20 cellular contexts compared by ENCODE assay signal in genomic region chr21:33124879-33125278, GRCh38. TPM values are rescaled to one million over a fixed set of nuclear protein-coding genes. Genes with fewer than 3 reads are reported as not detected.
"Had no signal": no experiment of that assay in that cellular context is flagged by ENCODE, and none has a peak within 500 bp of the region (broad histone marks: within the 10 kb centered on the region; RNA-seq: fewer than 3 reads in every experiment).

No MANE protein-coding gene starts in this region.

- ATAC-seq: activated T-helper 17 cell treated with anti-CD3 and anti-CD28 coated beads, Interleukin-2, amount 50 U/mL, for 72 hours; gastrocnemius medialis; left lobe of liver; sciatic nerve had no signal

- H3K4me1 ChIP-seq: gastrocnemius medialis, testis had no signal

- H3K36me3 ChIP-seq: gastrocnemius medialis, ovary, upper lobe of left lung had no signal

- H3K4me3 ChIP-seq: gastrocnemius medialis, ovary, testis, upper lobe of left lung had no signal

- H3K27ac ChIP-seq: gastrocnemius medialis, ovary, testis, upper lobe of left lung, VCaP had no signal

- DNase-seq: activated CD4-positive, alpha-beta T cell treated with anti-CD3 and anti-CD28 coated beads for 1 hour; activated CD4-positive, alpha-beta T cell treated with anti-CD3 and anti-CD28 coated beads, Interleukin-2, amount 50 U/mL, for 4 hours; activated naive CD4-positive, alpha-beta T cell treated with anti-CD3 and anti-CD28 coated beads for 36 hours; endodermal cell; naive B cell; ovary; testis had no signal

- H3K27me3 ChIP-seq: ovary, testis, upper lobe of left lung had no signal

- H3K9me3 ChIP-seq: gastrocnemius medialis, ovary, testis, upper lobe of left lung had no signal

RNA-seq across cellular contexts. Expression of gene OLIG1, which starts 54.9 kb away (rescaled TPM):
- total RNA-seq: activated naive CD4-positive, alpha-beta T cell treated with anti-CD3 and anti-CD28 coated beads for 36 hours; activated T-helper 17 cell treated with anti-CD3 and anti-CD28 coated beads, Interleukin-2, amount 50 U/mL, for 72 hours; astrocyte; bronchial epithelial cell; chondrocyte; dermis microvascular lymphatic vessel endothelial cell; epithelial cell of proximal tubule; left lobe of liver; lung microvascular endothelial cell; ovary; pulmonary artery endothelial cell had no signal
